1 cellular context compared by ENCODE assay signal in genomic region chr14:100899841-100900771, GRCh38.
A peak's percentile ranks its signal among the peaks of the same experiment; 100 is the strongest.
TF ChIP-seq lines count a peak whose summit lies in the region.

No MANE protein-coding gene starts in this region.

TF ChIP-seq in HepG2, 621 proteins besides CTCF, POLR2A, EP300 and RAD21 (continued from another document and continues in another):
- TF ChIP-seq REL (CRISPR knock-in tag; conservative IDR thresholded peaks at IDR 0.05) (no peak), ZSCAN21 (CRISPR knock-in tag; IDR thresholded peaks at IDR 0.05; ENCODE audit: borderline replicate concordance) (no peak), MYNN (CRISPR knock-in tag; IDR thresholded peaks at IDR 0.05; ENCODE audit: low read depth) (no peak), ARID2 (CRISPR knock-in tag; IDR thresholded peaks at IDR 0.05; ENCODE audit: borderline replicate concordance) (no peak), SIN3A (IDR thresholded peaks at IDR 0.05; ENCODE audit: borderline replicate concordance, low read depth, low read length) (no peak), ZFAT (CRISPR knock-in tag; conservative IDR thresholded peaks at IDR 0.05) (no peak), PLSCR1 (CRISPR knock-in tag; IDR thresholded peaks at IDR 0.05; ENCODE audit: borderline replicate concordance) (no peak), ZNF180 (CRISPR knock-in tag; IDR thresholded peaks at IDR 0.05; ENCODE audit: borderline replicate concordance, low read depth) (no peak), MTA1 (CRISPR knock-in tag; IDR thresholded peaks at IDR 0.05; ENCODE audit: borderline replicate concordance) (peak; percentile 21; the same call in 1 of the 2 replicates), KLF15 (CRISPR knock-in tag; IDR thresholded peaks at IDR 0.05; ENCODE audit: borderline replicate concordance) (no peak), ZNF160 (CRISPR knock-in tag; IDR thresholded peaks at IDR 0.05) (no peak), ZNF660 (CRISPR knock-in tag; IDR thresholded peaks at IDR 0.05; ENCODE audit: borderline replicate concordance, low read depth) (no peak), RARG (CRISPR knock-in tag; IDR thresholded peaks at IDR 0.05; ENCODE audit: low read depth) (no peak), ZSCAN31 (CRISPR knock-in tag; IDR thresholded peaks at IDR 0.05; ENCODE audit: low read depth) (peak; percentile 63; the same call in 1 of the 2 replicates), TOE1 (CRISPR knock-in tag; IDR thresholded peaks at IDR 0.05) (no peak), ZNF570 (CRISPR knock-in tag; IDR thresholded peaks at IDR 0.05; ENCODE audit: borderline replicate concordance) (no peak), CBX2 (IDR thresholded peaks at IDR 0.05; ENCODE audit: low read depth, low read length) (no peak), CBX2 (CRISPR knock-in tag; IDR thresholded peaks at IDR 0.05; ENCODE audit: low read depth) (no peak), FOXA1 (IDR thresholded peaks at IDR 0.05) (no peak), FOXA1 (CRISPR knock-in tag; IDR thresholded peaks at IDR 0.05) (peak; percentile 72), NFIB (CRISPR knock-in tag; IDR thresholded peaks at IDR 0.05; ENCODE audit: borderline replicate concordance) (no peak), ZFP1 (CRISPR knock-in tag; IDR thresholded peaks at IDR 0.05) (0 out of 2 replicates have a peak, but pooled peaks have one; percentile 13), HES4 (CRISPR knock-in tag; IDR thresholded peaks at IDR 0.05; ENCODE audit: borderline replicate concordance) (no peak), SRSF4 (IDR thresholded peaks at IDR 0.05; ENCODE audit: low read depth, low read length, poor library complexity, severe bottlenecking) (no peak), ZNF10 (CRISPR knock-in tag; IDR thresholded peaks at IDR 0.05; ENCODE audit: borderline replicate concordance, low read depth) (no peak), THAP7 (CRISPR knock-in tag; IDR thresholded peaks at IDR 0.05) (no peak), ZFP36 (IDR thresholded peaks at IDR 0.05; ENCODE audit: borderline replicate concordance, low read depth, low read length, partially characterized antibody) (no peak), SNAPC2 (CRISPR knock-in tag; IDR thresholded peaks at IDR 0.05) (peak; percentile 53; the same call in 1 of the 2 replicates), YEATS4 (CRISPR knock-in tag; IDR thresholded peaks at IDR 0.05; ENCODE audit: borderline replicate concordance) (peak; percentile 62; the same call in 1 of the 2 replicates), ZNF782 (CRISPR knock-in tag; IDR thresholded peaks at IDR 0.05; ENCODE audit: borderline replicate concordance) (no peak), SATB2 (CRISPR knock-in tag; IDR thresholded peaks at IDR 0.05) (no peak), ZNF773 (CRISPR knock-in tag; IDR thresholded peaks at IDR 0.05; ENCODE audit: borderline replicate concordance) (no peak), BCLAF1 (IDR thresholded peaks at IDR 0.05) (no peak), ZNF639 (CRISPR knock-in tag; conservative IDR thresholded peaks at IDR 0.05) (no peak), MZF1 (CRISPR knock-in tag; IDR thresholded peaks at IDR 0.05; ENCODE audit: borderline replicate concordance) (no peak), ZFP41 (CRISPR knock-in tag; IDR thresholded peaks at IDR 0.05; ENCODE audit: borderline replicate concordance) (no peak; the same call in 1 of the 2 replicates), ATAD3A (CRISPR knock-in tag; IDR thresholded peaks at IDR 0.05) (no peak), MXD4 (CRISPR knock-in tag; IDR thresholded peaks at IDR 0.05) (peak; percentile 28; the same call in 1 of the 2 replicates), TRIM24 (CRISPR knock-in tag; IDR thresholded peaks at IDR 0.05) (no peak), SMARCC2 (IDR thresholded peaks at IDR 0.05) (no peak), IRF2 (CRISPR knock-in tag; IDR thresholded peaks at IDR 0.05) (peak; percentile 29; the same call in 1 of the 2 replicates), MED13 (CRISPR knock-in tag; IDR thresholded peaks at IDR 0.05) (no peak), ZBTB44 (CRISPR knock-in tag; IDR thresholded peaks at IDR 0.05) (no peak), KAT8 (CRISPR knock-in tag; IDR thresholded peaks at IDR 0.05) (peak; percentile 43; the same call in 1 of the 2 replicates), RFX5 (IDR thresholded peaks at IDR 0.05; ENCODE audit: low read depth, low read length) (no peak), REXO4 (CRISPR knock-in tag; IDR thresholded peaks at IDR 0.05; ENCODE audit: borderline replicate concordance) (no peak), ZNF670 (CRISPR knock-in tag; IDR thresholded peaks at IDR 0.05; ENCODE audit: borderline replicate concordance) (peak; percentile 79; the same call in 1 of the 2 replicates), SMARCE1 (IDR thresholded peaks at IDR 0.05; ENCODE audit: borderline replicate concordance) (no peak), U2AF2 (IDR thresholded peaks at IDR 0.05; ENCODE audit: low read depth, low read length) (no peak), ZSCAN29 (CRISPR knock-in tag; conservative IDR thresholded peaks at IDR 0.05) (0 out of 2 replicates have a peak, but pooled peaks have one; percentile 30)
- TF ChIP-seq, protein P1, sequence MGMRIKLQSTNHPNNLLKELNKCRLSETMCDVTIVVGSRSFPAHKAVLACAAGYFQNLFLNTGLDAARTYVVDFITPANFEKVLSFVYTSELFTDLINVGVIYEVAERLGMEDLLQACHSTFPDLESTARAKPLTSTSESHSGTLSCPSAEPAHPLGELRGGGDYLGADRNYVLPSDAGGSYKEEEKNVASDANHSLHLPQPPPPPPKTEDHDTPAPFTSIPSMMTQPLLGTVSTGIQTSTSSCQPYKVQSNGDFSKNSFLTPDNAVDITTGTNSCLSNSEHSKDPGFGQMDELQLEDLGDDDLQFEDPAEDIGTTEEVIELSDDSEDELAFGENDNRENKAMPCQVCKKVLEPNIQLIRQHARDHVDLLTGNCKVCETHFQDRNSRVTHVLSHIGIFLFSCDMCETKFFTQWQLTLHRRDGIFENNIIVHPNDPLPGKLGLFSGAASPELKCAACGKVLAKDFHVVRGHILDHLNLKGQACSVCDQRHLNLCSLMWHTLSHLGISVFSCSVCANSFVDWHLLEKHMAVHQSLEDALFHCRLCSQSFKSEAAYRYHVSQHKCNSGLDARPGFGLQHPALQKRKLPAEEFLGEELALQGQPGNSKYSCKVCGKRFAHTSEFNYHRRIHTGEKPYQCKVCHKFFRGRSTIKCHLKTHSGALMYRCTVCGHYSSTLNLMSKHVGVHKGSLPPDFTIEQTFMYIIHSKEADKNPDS (CRISPR knock-in tag; IDR thresholded peaks at IDR 0.05) = no peak
- TF ChIP-seq, protein P2, sequence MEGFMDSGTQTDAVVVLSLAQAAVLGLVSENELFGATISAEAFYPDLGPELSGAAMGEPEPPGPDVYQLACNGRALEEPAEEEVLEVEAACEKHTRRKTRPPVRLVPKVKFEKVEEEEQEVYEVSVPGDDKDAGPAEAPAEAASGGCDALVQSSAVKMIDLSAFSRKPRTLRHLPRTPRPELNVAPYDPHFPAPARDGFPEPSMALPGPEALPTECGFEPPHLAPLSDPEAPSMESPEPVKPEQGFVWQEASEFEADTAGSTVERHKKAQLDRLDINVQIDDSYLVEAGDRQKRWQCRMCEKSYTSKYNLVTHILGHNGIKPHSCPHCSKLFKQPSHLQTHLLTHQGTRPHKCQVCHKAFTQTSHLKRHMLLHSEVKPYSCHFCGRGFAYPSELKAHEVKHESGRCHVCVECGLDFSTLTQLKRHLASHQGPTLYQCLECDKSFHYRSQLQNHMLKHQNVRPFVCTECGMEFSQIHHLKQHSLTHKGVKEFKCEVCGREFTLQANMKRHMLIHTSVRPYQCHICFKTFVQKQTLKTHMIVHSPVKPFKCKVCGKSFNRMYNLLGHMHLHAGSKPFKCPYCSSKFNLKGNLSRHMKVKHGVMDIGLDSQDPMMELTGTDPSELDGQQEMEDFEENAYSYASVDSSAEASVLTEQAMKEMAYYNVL (CRISPR knock-in tag; IDR thresholded peaks at IDR 0.05; ENCODE audit: borderline replicate concordance) = no peak
- TF ChIP-seq, protein P3, sequence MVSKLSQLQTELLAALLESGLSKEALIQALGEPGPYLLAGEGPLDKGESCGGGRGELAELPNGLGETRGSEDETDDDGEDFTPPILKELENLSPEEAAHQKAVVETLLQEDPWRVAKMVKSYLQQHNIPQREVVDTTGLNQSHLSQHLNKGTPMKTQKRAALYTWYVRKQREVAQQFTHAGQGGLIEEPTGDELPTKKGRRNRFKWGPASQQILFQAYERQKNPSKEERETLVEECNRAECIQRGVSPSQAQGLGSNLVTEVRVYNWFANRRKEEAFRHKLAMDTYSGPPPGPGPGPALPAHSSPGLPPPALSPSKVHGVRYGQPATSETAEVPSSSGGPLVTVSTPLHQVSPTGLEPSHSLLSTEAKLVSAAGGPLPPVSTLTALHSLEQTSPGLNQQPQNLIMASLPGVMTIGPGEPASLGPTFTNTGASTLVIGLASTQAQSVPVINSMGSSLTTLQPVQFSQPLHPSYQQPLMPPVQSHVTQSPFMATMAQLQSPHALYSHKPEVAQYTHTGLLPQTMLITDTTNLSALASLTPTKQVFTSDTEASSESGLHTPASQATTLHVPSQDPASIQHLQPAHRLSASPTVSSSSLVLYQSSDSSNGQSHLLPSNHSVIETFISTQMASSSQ (IDR thresholded peaks at IDR 0.05; ENCODE audit: low read depth) = no peak
- TF ChIP-seq, protein P3 (CRISPR knock-in tag; IDR thresholded peaks at IDR 0.05; ENCODE audit: borderline replicate concordance) = no peak
